ENCODE assay signal across 19 cellular contexts in the genomic region with DNA sequence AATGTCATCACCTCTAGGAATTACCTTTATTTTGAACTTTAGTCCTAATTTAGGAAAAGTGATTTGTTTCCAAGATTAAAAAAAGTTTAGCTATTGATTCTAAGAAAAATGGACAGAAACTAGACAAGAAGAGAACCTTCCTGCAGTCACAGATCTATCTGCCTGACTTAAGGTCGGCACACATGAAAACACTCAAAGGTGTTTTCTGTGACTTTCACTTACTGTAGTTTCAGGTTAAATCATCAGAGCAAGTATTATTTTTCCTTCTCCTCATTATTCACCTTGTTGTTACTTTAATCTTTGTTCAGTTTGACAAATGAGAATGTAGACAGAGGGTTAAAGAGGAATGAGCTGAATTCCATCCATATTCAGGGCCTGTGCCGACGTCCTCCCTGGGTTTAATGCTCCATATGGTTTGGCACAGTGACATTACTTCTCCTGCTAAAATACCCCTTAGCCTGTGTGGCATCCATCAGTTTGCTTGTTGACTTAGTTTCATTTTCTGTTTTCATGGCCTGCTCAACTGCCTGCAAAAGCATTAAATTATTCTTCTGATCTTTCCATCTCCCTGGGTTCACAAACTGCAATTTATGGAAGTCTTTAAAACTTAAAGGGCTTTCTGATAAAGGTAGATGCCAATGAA.
DNase-seq lines count a peak whose midpoint lies in the region; ATAC-seq lines count a peak whose summit lies in the region.
"Had no signal": no experiment of that assay in that cellular context is flagged by ENCODE, and none has a peak within 500 bp of the region (broad histone marks: within the 10 kb centered on the region; RNA-seq: fewer than 3 reads in every experiment).

No MANE protein-coding gene starts in this region.

- ATAC-seq in GM19023 (IDR thresholded peaks at IDR 0.05; ENCODE audit: unreplicated experiment) (peak; percentile 60), HG02798 (IDR thresholded peaks at IDR 0.05; ENCODE audit: poor library complexity, unreplicated experiment) (peak; percentile 56)
- ATAC-seq: A549, gastroesophageal sphincter had no signal

- H3K9me3 ChIP-seq in KOPT-K1 (ENCODE audit: insufficient read depth, low read length, poor library complexity, severe bottlenecking): no peaks in the 10 kb centered on the region
- H3K9me3 ChIP-seq: A549, gastroesophageal sphincter had no signal

- H3K4me3 ChIP-seq in ACC112 (ENCODE audit: low read depth, low read length): peak overlapping the region; percentile 44
- H3K4me3 ChIP-seq: A549, gastroesophageal sphincter had no signal

- H3K36me3 ChIP-seq in ACC112 (ENCODE audit: insufficient read depth, low read length): no peaks in the 10 kb centered on the region
- H3K36me3 ChIP-seq in KOPT-K1 (ENCODE audit: insufficient read depth, low read length): no peaks in the 10 kb centered on the region
- H3K36me3 ChIP-seq: brain microvascular endothelial cell, gastroesophageal sphincter had no signal

- DNase-seq in SHP77 (lab: John Stamatoyannopoulos, UW) (no peak), mesenteric fat pad (ENCODE audit: low spot score) (no peak), cortex of kidney (lab: John Stamatoyannopoulos, UW) (no peak), DMS153 (lab: John Stamatoyannopoulos, UW) (no peak)
- DNase-seq: activated CD4-positive, alpha-beta T cell treated with anti-CD3 and anti-CD28 coated beads, Interleukin-2, amount 50 U/mL, for 4 hours; activated effector memory CD4-positive, alpha-beta T cell treated with Interleukin-2 at 50 U/mL for 16 hours; brain microvascular endothelial cell; endodermal cell; HCEC 1CT; kidney; NCI-H446; stimulated activated CD4-positive, alpha-beta T cell treated with anti-CD3 and anti-CD28 coated beads, Interleukin-2, amount 100 ng/mL, for 24 hours; T1000 had no signal

- H3K79me2 ChIP-seq in ACC112 (ENCODE audit: control insufficient read depth, insufficient read depth, low read length, unreplicated experiment): no peaks in the 10 kb centered on the region

- H2AFZ ChIP-seq in ACC112 (ENCODE audit: low read length, unreplicated experiment): peak overlapping the region; percentile 62

- no peaks in the 10 kb centered on the region for H3K4me1 ChIP-seq in ACC112 (ENCODE audit: control insufficient read depth, insufficient read depth, low read length, unreplicated experiment)
- H3K4me1 ChIP-seq: A549 had no signal

- H3K27ac ChIP-seq in ACC112 (ENCODE audit: low read depth, low read length) (no peak overlapping the region), KOPT-K1 (ENCODE audit: low read depth, low read length, poor library complexity, severe bottlenecking) (peak overlapping the region; percentile 9)
- H3K27ac ChIP-seq: A549, brain microvascular endothelial cell had no signal

- no peaks in the 10 kb centered on the region for H3K27me3 ChIP-seq in ACC112 (ENCODE audit: insufficient read depth, low read length)
- H3K27me3 ChIP-seq: brain microvascular endothelial cell, gastroesophageal sphincter had no signal
